8 cellular contexts compared by ENCODE assay signal in genomic region chr18:159037-159652, GRCh38. TPM values are rescaled to one million over a fixed set of nuclear protein-coding genes. Genes with fewer than 3 reads are reported as not detected.
DNase-seq lines count a peak whose midpoint lies in the region; ATAC-seq and TF ChIP-seq lines count a peak whose summit lies in the region.

No MANE protein-coding gene starts in this region.

- H3K9me3 ChIP-seq in PC-3 (ENCODE audit: low read length) (no peaks in the 10 kb centered on the region), mucosa of stomach (ENCODE audit: control insufficient read depth, low read length) (no peaks in the 10 kb centered on the region)

- H4K20me1 ChIP-seq in PC-3 (ENCODE audit: low read length) = peaks cover 36% of the 10 kb centered on the region

- H3F3A ChIP-seq in PC-3 (ENCODE audit: low read length, unreplicated experiment) = no peaks in the 10 kb centered on the region

- H3K27me3 ChIP-seq in PC-3 (ENCODE audit: low read length) = no peaks in the 10 kb centered on the region
- no peaks in the 10 kb centered on the region for H3K27me3 ChIP-seq in dorsolateral prefrontal cortex
- no peaks in the 10 kb centered on the region for H3K27me3 ChIP-seq in mucosa of stomach (ENCODE audit: control insufficient read depth, insufficient read depth, low read length)

- peak overlapping the region; percentile 59 for H3K27ac ChIP-seq in PC-3 (ENCODE audit: low read length)
- peak overlapping the region in 53 of 59 donors; percentile 32 to 94 (median 80) for H3K27ac ChIP-seq in dorsolateral prefrontal cortex

- H3K4me3 ChIP-seq in AG09309 (ENCODE audit: control insufficient read depth, low read depth, low read length) (peak overlapping the region; percentile 82), PC-3 (ENCODE audit: low read length) (peak overlapping the region; percentile 99), dorsolateral prefrontal cortex (peak overlapping the region; percentile 71 to 99 (median 95)), mucosa of stomach (ENCODE audit: low read length) (peak overlapping the region; percentile 14)

- POLR2A ChIA-PET in PC-3 (lab: Charles Lee; ENCODE audit: unreplicated experiment) = no interaction called here

- peaks cover 28% of the 10 kb centered on the region for H3K4me1 ChIP-seq in PC-3 (ENCODE audit: insufficient read depth, low read length)
- no peaks in the 10 kb centered on the region for H3K4me1 ChIP-seq in mucosa of stomach (ENCODE audit: control insufficient read depth, insufficient read depth, low read length)

- H3K9ac ChIP-seq in PC-3 (ENCODE audit: low read length) = peak overlapping the region; percentile 94
- peak overlapping the region; percentile 57 for H3K9ac ChIP-seq in mucosa of stomach (ENCODE audit: low read length)

- H2AFZ ChIP-seq in PC-3 (ENCODE audit: low read length) = peak overlapping the region; percentile 41; the same call in 1 of the 2 replicates

- H3K36me3 ChIP-seq in PC-3 (ENCODE audit: low read depth, low read length) (peaks cover 14% of the 10 kb centered on the region), mucosa of stomach (ENCODE audit: control insufficient read depth, insufficient read depth, low read length) (no peaks in the 10 kb centered on the region)

- TF ChIP-seq CTCF in AG09309 (IDR thresholded peaks at IDR 0.05; ENCODE audit: control insufficient read depth, insufficient read depth, low read depth, low read length, missing control alignments) (no peak), PC-3 (conservative IDR thresholded peaks at IDR 0.05; ENCODE audit: low read depth, low read length) (no peak), dorsolateral prefrontal cortex (IDR thresholded peaks at IDR 0.05 in 54 of 56, conservative IDR thresholded peaks at IDR 0.05 in 2 of 56; ENCODE audit: low read depth in 1 of 56, partially characterized antibody in 56 of 56) (no peak)

- DNase-seq in AG09309 (ENCODE audit: low read depth) (no peak), PC-3 (peak; percentile 28), dorsolateral prefrontal cortex (no peak)
- DNase-seq in stimulated activated CD4-positive, alpha-beta T cell treated with anti-CD3 and anti-CD28 coated beads, Interleukin-4, amount 100 ng/mL, for 4 hours = no peak

- H3K9me2 ChIP-seq in PC-3 (replicated peaks; ENCODE audit: low read length) = no peaks in the 10 kb centered on the region

- ATAC-seq in GM18511 (IDR thresholded peaks at IDR 0.05; ENCODE audit: unreplicated experiment) (peak; percentile 0), PC-3 (peak; percentile 11; the same call in 1 of the 2 replicates), HG03095 (IDR thresholded peaks at IDR 0.05; ENCODE audit: unreplicated experiment) (no peak), HG03442 (IDR thresholded peaks at IDR 0.05; ENCODE audit: unreplicated experiment) (no peak)

- H3K79me2 ChIP-seq in PC-3 (ENCODE audit: low read length) = peaks cover 59% of the 10 kb centered on the region

- CTCF ChIA-PET in PC-3 (lab: Charles Lee) = no interaction called here

- peak overlapping the region; percentile 89 for H3K4me2 ChIP-seq in PC-3 (ENCODE audit: low read length)

- TSS peak; percentile 79 for BruUV-seq in PC-3 (replicated peaks; lab: Mats Ljungman, UMichigan)

- intact Hi-C loops in PC-3 (cut with micrococcal nuclease) (loop anchor here (2.0 to 5.0 kb wide), 2 partner anchors 47 to 110 kb away; partner anchors contain the start of gene THOC1), dorsolateral prefrontal cortex (cut with DNase I) (loop anchor here (2.0 to 5.0 kb wide), 2 partner anchors 47 to 110 kb away; partner anchors contain the start of gene THOC1 (in 2 of the 2))

RNA-seq across cellular contexts. Expression of gene USP14, which starts 0.8 kb away (rescaled TPM):
- total RNA-seq in PC-3 (2014; rRNA removed) (30.7 and 31.9 TPM in 2 replicates), dorsolateral prefrontal cortex (10 to 100 TPM; 37.5 to 83.0 (median 65.8) TPM)

Comparison
In these comparisons a context has a peak if more than half of its experiments do, and no peak if none do; other contexts are left out.
1. H3K4me3 ChIP-seq: peak in every context shown above with its lines; median percentile 99 in PC-3; 95 in dorsolateral prefrontal cortex; 82 in AG09309; 14 in mucosa of stomach.
2. ATAC-seq: peak in GM18511 (single experiment) and PC-3 (single experiment); none in HG03095 (single experiment) and HG03442 (single experiment).